Comparison of ENCODE assay signal across 8 cellular contexts in genomic region chr10:98134431-98135221, GRCh38. TPM values are rescaled to one million over a fixed set of nuclear protein-coding genes. Genes with fewer than 3 reads are reported as not detected.
DNase-seq lines count a peak whose midpoint lies in the region; ATAC-seq and TF ChIP-seq lines count a peak whose summit lies in the region.

Gene R3HCC1L (plus strand): TSS chr10:98134657. CDS start chr10:98208115, 73,458 bp downstream.

- intact Hi-C loops in psoas muscle (cut with DNase I) = no loop called here

- H3K27me3 ChIP-seq in right atrium auricular region (no peaks in the 10 kb centered on the region), psoas muscle (ENCODE audit: insufficient read depth in 3 of 3, low read length in 2 of 3) (no peaks in the 10 kb centered on the region)

- peak within 1 kb of the TSS; percentile 88 to 98 for H3K4me3 ChIP-seq in right atrium auricular region
- H3K4me3 ChIP-seq in psoas muscle = peak within 1 kb of the TSS; percentile 100
- H3K4me3 ChIP-seq in urinary bladder (ENCODE audit: low read depth, low read length) = peak within 1 kb of the TSS; percentile 89

- H3K27ac Mint-ChIP-seq in T-helper 17 cell = peak within 1 kb of the TSS; percentile 86

- peak within 1 kb of the TSS; percentile 84 to 93 for H3K27ac ChIP-seq in right atrium auricular region
- peak within 1 kb of the TSS; percentile 99 for H3K27ac ChIP-seq in psoas muscle
- peak within 1 kb of the TSS; percentile 76 for H3K27ac ChIP-seq in urinary bladder (ENCODE audit: low read depth)

- DNase-seq in NCI-H1694 (lab: John Stamatoyannopoulos, UW) = peak; percentile 48
- peak; percentile 86 to 94 (median 87) for DNase-seq in T-helper 17 cell
- peak; percentile 22 to 89 (median 74) for DNase-seq in amygdala (lab: John Stamatoyannopoulos, UW)
- peak; percentile 90 for DNase-seq in right atrium auricular region (ENCODE audit: low spot score)
- DNase-seq in psoas muscle = peak; percentile 92 to 96

- 0% methylated on average over 64 of the region's 64 CpGs for WGBS in psoas muscle, 3 donors
- under 1% methylated on average over 64 of the region's 64 CpGs for WGBS in urinary bladder

- no peaks in the 10 kb centered on the region for H3K36me3 Mint-ChIP-seq in T-helper 17 cell (ENCODE audit: low read depth)

- H3K4me1 ChIP-seq in right atrium auricular region (peaks cover 0 to 16% of the 10 kb centered on the region in 2 donors), psoas muscle (peaks cover 15% of the 10 kb centered on the region), urinary bladder (ENCODE audit: insufficient read depth) (no peaks in the 10 kb centered on the region)

- peaks cover 8% of the 10 kb centered on the region for H3K27me3 Mint-ChIP-seq in T-helper 17 cell

- peaks cover 28% of the 10 kb centered on the region for H3K4me1 Mint-ChIP-seq in T-helper 17 cell

- H3K36me3 ChIP-seq in right atrium auricular region = no peaks in the 10 kb centered on the region
- H3K36me3 ChIP-seq in psoas muscle (ENCODE audit: insufficient read depth in 1 of 2, low read depth in 1 of 2) = no peaks in the 10 kb centered on the region
- no peaks in the 10 kb centered on the region for H3K36me3 ChIP-seq in urinary bladder (ENCODE audit: insufficient read depth)

- peak within 1 kb of the TSS; percentile 93 for H3K4me3 Mint-ChIP-seq in T-helper 17 cell

- H3K9me3 ChIP-seq in T-helper 17 cell (ENCODE audit: control insufficient read depth, low read length, poor library complexity, severe bottlenecking) = no peaks in the 10 kb centered on the region
- peaks cover 0 to 3% of the 10 kb centered on the region in 2 donors for H3K9me3 ChIP-seq in right atrium auricular region
- H3K9me3 ChIP-seq in psoas muscle = no peaks in the 10 kb centered on the region

- TF ChIP-seq CTCF in right atrium auricular region (IDR thresholded peaks at IDR 0.05) (peak in 1 of 2 donors; percentile 17), psoas muscle (IDR thresholded peaks at IDR 0.05) (no peak)

- ATAC-seq in GM18498 (IDR thresholded peaks at IDR 0.05; ENCODE audit: unreplicated experiment) (peak; percentile 93), HG02870 (IDR thresholded peaks at IDR 0.05; ENCODE audit: unreplicated experiment) (peak; percentile 86), T-helper 17 cell (peak; percentile 97), psoas muscle (peak; percentile 99)

RNA-seq across cellular contexts. Expression of gene R3HCC1L, which starts in this region (rescaled TPM):
- total RNA-seq in T-helper 17 cell (10 to 100 TPM; 21.7 to 23.3 TPM), right atrium auricular region (1 to 10 TPM; 4.0 to 5.2 TPM), psoas muscle (10 to 100 TPM in 1 of 4 donors, 1 to 10 TPM in 3; 5.2 to 10.3 (median 5.7) TPM), urinary bladder (24.0 TPM)
- polyA plus RNA-seq in psoas muscle (10 to 100 TPM in 2 of 3 donors, 1 to 10 TPM in 1; 6.2 to 18.3 (median 11.4) TPM), urinary bladder (9.5 TPM)

Comparison
In these comparisons a context has a peak if more than half of its experiments do, and no peak if none do; other contexts are left out.
1. Peak in every context shown above with its lines: DNase-seq, ATAC-seq, H3K4me3 ChIP-seq and H3K27ac ChIP-seq.